ENCODE assay signal across 24 cellular contexts in genomic region chr3:21062724-21063436, GRCh38.
DNase-seq lines count a peak whose midpoint lies in the region; ATAC-seq and TF ChIP-seq lines count a peak whose summit lies in the region.
"Had no signal": no experiment of that assay in that cellular context is flagged by ENCODE, and none has a peak within 500 bp of the region (broad histone marks: within the 10 kb centered on the region; RNA-seq: fewer than 3 reads in every experiment).

No MANE protein-coding gene starts in this region.

- H3K4me3 ChIP-seq in smooth muscle cell = no peak overlapping the region
- H3K4me3 ChIP-seq: left lung, spleen, tibial nerve had no signal

- no peak for TF ChIP-seq CTCF in smooth muscle cell (IDR thresholded peaks at IDR 0.05; ENCODE audit: borderline replicate concordance, insufficient read depth, poor library complexity, severe bottlenecking)
- TF ChIP-seq CTCF in CD14-positive monocyte (IDR thresholded peaks at IDR 0.05) = no peak

- no peak overlapping the region for H3K4me3 Mint-ChIP-seq in CD14-positive monocyte
- H3K4me3 Mint-ChIP-seq: activated CD4-positive, alpha-beta T cell treated with anti-CD3 and anti-CD28 coated beads, Interleukin-2, amount 10 ng/mL, durations not matched to agents 24 days and 14 days; brain; naive thymus-derived CD8-positive, alpha-beta T cell had no signal

- intact Hi-C loops in left ventricle myocardium superior (cut with micrococcal nuclease) (no loop called here), CD14-positive monocyte (cut with micrococcal nuclease) (no loop called here)

- H3K4me2 ChIP-seq in smooth muscle cell = no peak overlapping the region

- no peaks in the 10 kb centered on the region for H3K4me1 Mint-ChIP-seq in CD14-positive monocyte
- H3K4me1 Mint-ChIP-seq: activated CD4-positive, alpha-beta T cell treated with anti-CD3 and anti-CD28 coated beads, Interleukin-2, amount 10 ng/mL, durations not matched to agents 24 days and 14 days; naive thymus-derived CD8-positive, alpha-beta T cell had no signal

- no peak overlapping the region for H3K27ac Mint-ChIP-seq in CD14-positive monocyte
- H3K27ac Mint-ChIP-seq: activated CD4-positive, alpha-beta T cell treated with anti-CD3 and anti-CD28 coated beads, Interleukin-2, amount 10 ng/mL, durations not matched to agents 24 days and 14 days; naive thymus-derived CD8-positive, alpha-beta T cell had no signal

- H3K4me1 ChIP-seq in smooth muscle cell (ENCODE audit: low read depth) = no peaks in the 10 kb centered on the region
- H3K4me1 ChIP-seq: foreskin keratinocyte, left lung, tibial nerve had no signal

- no peaks in the 10 kb centered on the region for H3K36me3 ChIP-seq in smooth muscle cell (ENCODE audit: low read depth)
- H3K36me3 ChIP-seq: left lung, spleen, tibial nerve had no signal

- H3F3A ChIP-seq in smooth muscle cell (ENCODE audit: low read depth) = no peaks in the 10 kb centered on the region

- H3K9ac ChIP-seq in smooth muscle cell (ENCODE audit: low read depth) = no peak overlapping the region

- H2AFZ ChIP-seq in smooth muscle cell (ENCODE audit: low read depth) = peak overlapping the region; percentile 62

- no peaks in the 10 kb centered on the region for H4K20me1 ChIP-seq in smooth muscle cell (ENCODE audit: low read depth)

- H3K27me3 Mint-ChIP-seq in CD14-positive monocyte (ENCODE audit: low read depth in 3 of 3) = no peaks in the 10 kb centered on the region
- H3K27me3 Mint-ChIP-seq: activated CD4-positive, alpha-beta T cell treated with anti-CD3 and anti-CD28 coated beads, Interleukin-2, amount 10 ng/mL, durations not matched to agents 24 days and 14 days; brain; naive thymus-derived CD8-positive, alpha-beta T cell had no signal

- H3K36me3 Mint-ChIP-seq in CD14-positive monocyte = no peaks in the 10 kb centered on the region
- H3K36me3 Mint-ChIP-seq: brain; naive thymus-derived CD8-positive, alpha-beta T cell had no signal

- H3K27ac ChIP-seq in smooth muscle cell (ENCODE audit: low read depth) = no peak overlapping the region
- H3K27ac ChIP-seq: C4-2B, foreskin keratinocyte, left lung, tibial nerve, VCaP had no signal

- no peaks in the 10 kb centered on the region for H3K9me3 ChIP-seq in smooth muscle cell (replicated peaks; ENCODE audit: low read depth)
- H3K9me3 ChIP-seq: left lung, tibial nerve had no signal

- peak; percentile 77 for ATAC-seq in left ventricle myocardium superior
- no peak for ATAC-seq in GM18907 (IDR thresholded peaks at IDR 0.05; ENCODE audit: unreplicated experiment)
- ATAC-seq: foreskin keratinocyte; left lung; naive thymus-derived CD8-positive, alpha-beta T cell; PC-3 had no signal

- no peaks in the 10 kb centered on the region for H3K27me3 ChIP-seq in smooth muscle cell (ENCODE audit: low read depth)
- H3K27me3 ChIP-seq: foreskin keratinocyte, left lung, spleen, tibial nerve had no signal

- peaks cover 0 to 19% (median 3%) of the 10 kb centered on the region in 7 donors for H3K9me3 Mint-ChIP-seq in CD14-positive monocyte
- H3K9me3 Mint-ChIP-seq: activated CD4-positive, alpha-beta T cell treated with anti-CD3 and anti-CD28 coated beads, Interleukin-2, amount 10 ng/mL, durations not matched to agents 24 days and 14 days had no signal

- WGBS in smooth muscle cell (ENCODE audit: low lambda C conversion rate) = 75% methylated on average over 5 of the region's 5 CpGs

- DNase-seq in GM03348 (ENCODE audit: low spot score) (peak; percentile 17), cerebellum (ENCODE audit: low spot score) (peak; percentile 1), left ventricle myocardium superior (no peak), smooth muscle cell (lab: John Stamatoyannopoulos, UW; ENCODE audit: unreplicated experiment) (no peak), CD14-positive monocyte (ENCODE audit: low spot score) (no peak), NCI-H1417 treated with DMSO at 0.1 percent for 48 hours (lab: John Stamatoyannopoulos, UW) (no peak)
- DNase-seq: activated CD4-positive, alpha-beta T cell treated with anti-CD3 and anti-CD28 coated beads, Interleukin-2, amount 10 ng/mL, durations not matched to agents 24 days and 14 days; activated gamma-delta T cell treated with Interleukin-2 at 50 U/mL for 16 hours; activated T-cell treated with anti-CD3 and anti-CD28 coated beads, Interleukin-2, amount 50 U/mL, for 1 hour; foreskin keratinocyte; hypothalamus; left lung; naive thymus-derived CD8-positive, alpha-beta T cell; NCI-H1092 treated with DMSO at 0.1 percent for 48 hours; NCI-H1930; NCI-H526; NK-92 treated with Interleukin-12 subunit alpha and Interleukin-12 subunit beta, amount 100 ng/mL, for 24 hours; PC-3; spleen had no signal

- H3K79me2 ChIP-seq in smooth muscle cell (ENCODE audit: low read depth) = no peaks in the 10 kb centered on the region

Comparison
In these comparisons a context has a peak if more than half of its experiments do, and no peak if none do; other contexts are left out.
1. DNase-seq: peak in GM03348 (single experiment) and cerebellum (single experiment); none in left ventricle myocardium superior (single experiment), smooth muscle cell (single experiment), CD14-positive monocyte (single experiment) and NCI-H1417 treated with DMSO at 0.1 percent for 48 hours (single experiment).